ENCODE assay signal across 8 cellular contexts in genomic region chr5:112210430-112211005, GRCh38.
A peak's percentile ranks its signal among the peaks of the same experiment; 100 is the strongest.
DNase-seq lines count a peak whose midpoint lies in the region; ATAC-seq and TF ChIP-seq lines count a peak whose summit lies in the region.

No MANE protein-coding gene starts in this region.

- TF ChIP-seq EP300 in esophagus muscularis mucosa (IDR thresholded peaks at IDR 0.05), result no peak

- H3K4me3 Mint-ChIP-seq in neural crest cell, result no peak overlapping the region

- H3K27me3 ChIP-seq in Panc1 (ENCODE audit: control insufficient read depth, insufficient read depth, low read length) (no peaks in the 10 kb centered on the region), esophagus muscularis mucosa (no peaks in the 10 kb centered on the region)

- no peaks in the 10 kb centered on the region for H3K9me3 ChIP-seq in Panc1 (ENCODE audit: control insufficient read depth, insufficient read depth, low read depth, low read length)
- no peaks in the 10 kb centered on the region for H3K9me3 ChIP-seq in esophagus muscularis mucosa

- H3K4me3 ChIP-seq in GM12875 (ENCODE audit: low read depth, low read length) (no peak overlapping the region), Panc1 (ENCODE audit: low read depth in 2 of 2, low read length in 2 of 2) (no peak overlapping the region), esophagus muscularis mucosa (no peak overlapping the region)

- intact Hi-C loops in Panc1 (cut with micrococcal nuclease; ENCODE audit: unreplicated experiment) (loop anchor here (1.0 kb wide), 1 partner anchor 210 kb away; no protein-coding TSS in a partner anchor), esophagus muscularis mucosa (cut with DNase I) (loop anchor here (2.0 kb wide), 1 partner anchor 210 kb away; no protein-coding TSS in a partner anchor)

- ATAC-seq in Panc1 (peak; percentile 65; the same call in 1 of the 2 replicates), HG02973 (IDR thresholded peaks at IDR 0.05; ENCODE audit: unreplicated experiment) (no peak), HG02870 (IDR thresholded peaks at IDR 0.05; ENCODE audit: unreplicated experiment) (no peak), GM21825 (IDR thresholded peaks at IDR 0.05; ENCODE audit: unreplicated experiment) (no peak)

- in situ Hi-C loops in ACHN (cut with HindIII; ENCODE audit: low pct_ligation_motif_present, low pct_unique_long_range_greater_than_20kb, low sequenced_read_pairs), result no loop called here
- in situ Hi-C loops in Panc1 (cut with HindIII; ENCODE audit: low pct_unique_long_range_greater_than_20kb, low sequenced_read_pairs), result no loop called here

- H3K27ac Mint-ChIP-seq in neural crest cell (ENCODE audit: unreplicated experiment), result no peak overlapping the region

- no peaks in the 10 kb centered on the region for H3K27me3 Mint-ChIP-seq in neural crest cell (ENCODE audit: low read depth)

- TF ChIP-seq POLR2A in esophagus muscularis mucosa (IDR thresholded peaks at IDR 0.05; ENCODE audit: low read depth), result no peak

- BruUV-seq in Panc1 (replicated peaks; lab: Mats Ljungman, UMichigan), result no TSS peak

- no peaks in the 10 kb centered on the region for H3K36me3 ChIP-seq in Panc1 (ENCODE audit: control insufficient read depth, insufficient read depth, low read length)
- H3K36me3 ChIP-seq in esophagus muscularis mucosa, result no peaks in the 10 kb centered on the region

- POLR2A ChIA-PET in Panc1 (lab: Charles Lee), result no interaction called here

- TF ChIP-seq CTCF in GM12875 (IDR thresholded peaks at IDR 0.05; ENCODE audit: borderline replicate concordance, insufficient read depth, low read depth, low read length) (peak; percentile 37; the same call in 1 of the 2 replicates), Panc1 (IDR thresholded peaks at IDR 0.05) (peak; percentile 74), esophagus muscularis mucosa (IDR thresholded peaks at IDR 0.05) (peak; percentile 56 to 66 (median 65)), neural crest cell (conservative IDR thresholded peaks at IDR 0.05) (peak; percentile 78)

- H3K4me1 ChIP-seq in Panc1 (ENCODE audit: control insufficient read depth, insufficient read depth, low read length), result no peaks in the 10 kb centered on the region
- H3K4me1 ChIP-seq in esophagus muscularis mucosa, result peaks cover 0 to 6% (median 0%) of the 10 kb centered on the region in 4 donors

- H3K4me1 Mint-ChIP-seq in neural crest cell, result peaks cover 28% of the 10 kb centered on the region

- no peak overlapping the region for H3K27ac ChIP-seq in Panc1 (ENCODE audit: low read length)
- no peak overlapping the region for H3K27ac ChIP-seq in esophagus muscularis mucosa (replicated peaks in 1 of 4)

- H3K9me3 Mint-ChIP-seq in neural crest cell, result peaks cover 3% of the 10 kb centered on the region

- CTCF ChIA-PET in Panc1 (lab: Charles Lee), result interaction anchor here (1.0 kb wide), 1 partner anchor 210 kb away, joined by 3 read pairs; no protein-coding TSS in a partner anchor

- DNase-seq in ACHN (peak; percentile 58), Panc1 (ENCODE audit: low read depth, low spot score) (no peak), esophagus muscularis mucosa (ENCODE audit: extremely low spot score) (no peak), neural crest cell (ENCODE audit: low read depth, low spot score) (peak; percentile 34)

- WGBS in esophagus muscularis mucosa, result 67% methylated on average over 6 of the region's 6 CpGs

- H3K36me3 Mint-ChIP-seq in neural crest cell (ENCODE audit: low read depth), result peaks cover 3% of the 10 kb centered on the region

Comparison
In these comparisons a context has a peak if more than half of its experiments do, and no peak if none do; other contexts are left out.
1. DNase-seq: peak in ACHN (single experiment) and neural crest cell (single experiment); none in Panc1 (single experiment) and esophagus muscularis mucosa (single experiment).
2. Peak in every context shown above with its lines, with median percentiles within 50 percentile points of each other: CTCF ChIP-seq.